1 cellular context compared by ENCODE assay signal in genomic region chr3:180881065-180881801, GRCh38.
TF ChIP-seq lines count a peak whose summit lies in the region.

No MANE protein-coding gene starts in this region.

TF ChIP-seq in K562, 482 proteins besides CTCF, POLR2A, EP300 and RAD21 (continued from another document and continues in another):
- TF ChIP-seq, protein P1, sequence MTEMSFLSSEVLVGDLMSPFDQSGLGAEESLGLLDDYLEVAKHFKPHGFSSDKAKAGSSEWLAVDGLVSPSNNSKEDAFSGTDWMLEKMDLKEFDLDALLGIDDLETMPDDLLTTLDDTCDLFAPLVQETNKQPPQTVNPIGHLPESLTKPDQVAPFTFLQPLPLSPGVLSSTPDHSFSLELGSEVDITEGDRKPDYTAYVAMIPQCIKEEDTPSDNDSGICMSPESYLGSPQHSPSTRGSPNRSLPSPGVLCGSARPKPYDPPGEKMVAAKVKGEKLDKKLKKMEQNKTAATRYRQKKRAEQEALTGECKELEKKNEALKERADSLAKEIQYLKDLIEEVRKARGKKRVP (CRISPR knock-in tag; IDR thresholded peaks at IDR 0.05): no peak
- no peak for TF ChIP-seq ZNF778 (CRISPR knock-in tag; IDR thresholded peaks at IDR 0.05)
- no peak for TF ChIP-seq KAT2B (IDR thresholded peaks at IDR 0.05; ENCODE audit: low read depth, low read length)
- TF ChIP-seq PURB (CRISPR knock-in tag; IDR thresholded peaks at IDR 0.05; ENCODE audit: low read depth): no peak
- TF ChIP-seq ZNF444 (CRISPR knock-in tag; IDR thresholded peaks at IDR 0.05): no peak
- TF ChIP-seq SMC3 (conservative IDR thresholded peaks at IDR 0.05; ENCODE audit: insufficient read depth, low read depth, low read length): no peak
- TF ChIP-seq CHD1 (IDR thresholded peaks at IDR 0.05; ENCODE audit: low read length): no peak
- TF ChIP-seq SAFB (IDR thresholded peaks at IDR 0.05; ENCODE audit: borderline replicate concordance, low read depth, low read length): no peak
- TF ChIP-seq, protein P2, sequence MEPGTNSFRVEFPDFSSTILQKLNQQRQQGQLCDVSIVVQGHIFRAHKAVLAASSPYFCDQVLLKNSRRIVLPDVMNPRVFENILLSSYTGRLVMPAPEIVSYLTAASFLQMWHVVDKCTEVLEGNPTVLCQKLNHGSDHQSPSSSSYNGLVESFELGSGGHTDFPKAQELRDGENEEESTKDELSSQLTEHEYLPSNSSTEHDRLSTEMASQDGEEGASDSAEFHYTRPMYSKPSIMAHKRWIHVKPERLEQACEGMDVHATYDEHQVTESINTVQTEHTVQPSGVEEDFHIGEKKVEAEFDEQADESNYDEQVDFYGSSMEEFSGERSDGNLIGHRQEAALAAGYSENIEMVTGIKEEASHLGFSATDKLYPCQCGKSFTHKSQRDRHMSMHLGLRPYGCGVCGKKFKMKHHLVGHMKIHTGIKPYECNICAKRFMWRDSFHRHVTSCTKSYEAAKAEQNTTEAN (CRISPR knock-in tag; IDR thresholded peaks at IDR 0.05): no peak
- no peak for TF ChIP-seq TAF7 (tag; IDR thresholded peaks at IDR 0.05)
- no peak for TF ChIP-seq NR2C2 (CRISPR knock-in tag; IDR thresholded peaks at IDR 0.05)
- no peak for TF ChIP-seq NR2C2 (tag; IDR thresholded peaks at IDR 0.05)
- no peak for TF ChIP-seq CBFA2T2 (conservative IDR thresholded peaks at IDR 0.05)
- no peak for TF ChIP-seq KLF16 (IDR thresholded peaks at IDR 0.05)
- no peak for TF ChIP-seq TGIF2 (CRISPR knock-in tag; IDR thresholded peaks at IDR 0.05)
- TF ChIP-seq POLR2AphosphoS2 (IDR thresholded peaks at IDR 0.05; ENCODE audit: low read length): no peak
- peak; percentile 51; the same call in 1 of the 2 replicates for TF ChIP-seq CREM (IDR thresholded peaks at IDR 0.05; ENCODE audit: low read depth)
- TF ChIP-seq TEAD1 (CRISPR knock-in tag; IDR thresholded peaks at IDR 0.05): no peak
- no peak for TF ChIP-seq MCM2 (IDR thresholded peaks at IDR 0.05; ENCODE audit: low read depth)
- no peak for TF ChIP-seq RB1 (IDR thresholded peaks at IDR 0.05; ENCODE audit: low read depth)
- no peak for TF ChIP-seq TRIM25 (IDR thresholded peaks at IDR 0.05; ENCODE audit: borderline replicate concordance)
- no peak for TF ChIP-seq ETV5 (CRISPR knock-in tag; IDR thresholded peaks at IDR 0.05; ENCODE audit: low read depth)
- TF ChIP-seq, protein P3, sequence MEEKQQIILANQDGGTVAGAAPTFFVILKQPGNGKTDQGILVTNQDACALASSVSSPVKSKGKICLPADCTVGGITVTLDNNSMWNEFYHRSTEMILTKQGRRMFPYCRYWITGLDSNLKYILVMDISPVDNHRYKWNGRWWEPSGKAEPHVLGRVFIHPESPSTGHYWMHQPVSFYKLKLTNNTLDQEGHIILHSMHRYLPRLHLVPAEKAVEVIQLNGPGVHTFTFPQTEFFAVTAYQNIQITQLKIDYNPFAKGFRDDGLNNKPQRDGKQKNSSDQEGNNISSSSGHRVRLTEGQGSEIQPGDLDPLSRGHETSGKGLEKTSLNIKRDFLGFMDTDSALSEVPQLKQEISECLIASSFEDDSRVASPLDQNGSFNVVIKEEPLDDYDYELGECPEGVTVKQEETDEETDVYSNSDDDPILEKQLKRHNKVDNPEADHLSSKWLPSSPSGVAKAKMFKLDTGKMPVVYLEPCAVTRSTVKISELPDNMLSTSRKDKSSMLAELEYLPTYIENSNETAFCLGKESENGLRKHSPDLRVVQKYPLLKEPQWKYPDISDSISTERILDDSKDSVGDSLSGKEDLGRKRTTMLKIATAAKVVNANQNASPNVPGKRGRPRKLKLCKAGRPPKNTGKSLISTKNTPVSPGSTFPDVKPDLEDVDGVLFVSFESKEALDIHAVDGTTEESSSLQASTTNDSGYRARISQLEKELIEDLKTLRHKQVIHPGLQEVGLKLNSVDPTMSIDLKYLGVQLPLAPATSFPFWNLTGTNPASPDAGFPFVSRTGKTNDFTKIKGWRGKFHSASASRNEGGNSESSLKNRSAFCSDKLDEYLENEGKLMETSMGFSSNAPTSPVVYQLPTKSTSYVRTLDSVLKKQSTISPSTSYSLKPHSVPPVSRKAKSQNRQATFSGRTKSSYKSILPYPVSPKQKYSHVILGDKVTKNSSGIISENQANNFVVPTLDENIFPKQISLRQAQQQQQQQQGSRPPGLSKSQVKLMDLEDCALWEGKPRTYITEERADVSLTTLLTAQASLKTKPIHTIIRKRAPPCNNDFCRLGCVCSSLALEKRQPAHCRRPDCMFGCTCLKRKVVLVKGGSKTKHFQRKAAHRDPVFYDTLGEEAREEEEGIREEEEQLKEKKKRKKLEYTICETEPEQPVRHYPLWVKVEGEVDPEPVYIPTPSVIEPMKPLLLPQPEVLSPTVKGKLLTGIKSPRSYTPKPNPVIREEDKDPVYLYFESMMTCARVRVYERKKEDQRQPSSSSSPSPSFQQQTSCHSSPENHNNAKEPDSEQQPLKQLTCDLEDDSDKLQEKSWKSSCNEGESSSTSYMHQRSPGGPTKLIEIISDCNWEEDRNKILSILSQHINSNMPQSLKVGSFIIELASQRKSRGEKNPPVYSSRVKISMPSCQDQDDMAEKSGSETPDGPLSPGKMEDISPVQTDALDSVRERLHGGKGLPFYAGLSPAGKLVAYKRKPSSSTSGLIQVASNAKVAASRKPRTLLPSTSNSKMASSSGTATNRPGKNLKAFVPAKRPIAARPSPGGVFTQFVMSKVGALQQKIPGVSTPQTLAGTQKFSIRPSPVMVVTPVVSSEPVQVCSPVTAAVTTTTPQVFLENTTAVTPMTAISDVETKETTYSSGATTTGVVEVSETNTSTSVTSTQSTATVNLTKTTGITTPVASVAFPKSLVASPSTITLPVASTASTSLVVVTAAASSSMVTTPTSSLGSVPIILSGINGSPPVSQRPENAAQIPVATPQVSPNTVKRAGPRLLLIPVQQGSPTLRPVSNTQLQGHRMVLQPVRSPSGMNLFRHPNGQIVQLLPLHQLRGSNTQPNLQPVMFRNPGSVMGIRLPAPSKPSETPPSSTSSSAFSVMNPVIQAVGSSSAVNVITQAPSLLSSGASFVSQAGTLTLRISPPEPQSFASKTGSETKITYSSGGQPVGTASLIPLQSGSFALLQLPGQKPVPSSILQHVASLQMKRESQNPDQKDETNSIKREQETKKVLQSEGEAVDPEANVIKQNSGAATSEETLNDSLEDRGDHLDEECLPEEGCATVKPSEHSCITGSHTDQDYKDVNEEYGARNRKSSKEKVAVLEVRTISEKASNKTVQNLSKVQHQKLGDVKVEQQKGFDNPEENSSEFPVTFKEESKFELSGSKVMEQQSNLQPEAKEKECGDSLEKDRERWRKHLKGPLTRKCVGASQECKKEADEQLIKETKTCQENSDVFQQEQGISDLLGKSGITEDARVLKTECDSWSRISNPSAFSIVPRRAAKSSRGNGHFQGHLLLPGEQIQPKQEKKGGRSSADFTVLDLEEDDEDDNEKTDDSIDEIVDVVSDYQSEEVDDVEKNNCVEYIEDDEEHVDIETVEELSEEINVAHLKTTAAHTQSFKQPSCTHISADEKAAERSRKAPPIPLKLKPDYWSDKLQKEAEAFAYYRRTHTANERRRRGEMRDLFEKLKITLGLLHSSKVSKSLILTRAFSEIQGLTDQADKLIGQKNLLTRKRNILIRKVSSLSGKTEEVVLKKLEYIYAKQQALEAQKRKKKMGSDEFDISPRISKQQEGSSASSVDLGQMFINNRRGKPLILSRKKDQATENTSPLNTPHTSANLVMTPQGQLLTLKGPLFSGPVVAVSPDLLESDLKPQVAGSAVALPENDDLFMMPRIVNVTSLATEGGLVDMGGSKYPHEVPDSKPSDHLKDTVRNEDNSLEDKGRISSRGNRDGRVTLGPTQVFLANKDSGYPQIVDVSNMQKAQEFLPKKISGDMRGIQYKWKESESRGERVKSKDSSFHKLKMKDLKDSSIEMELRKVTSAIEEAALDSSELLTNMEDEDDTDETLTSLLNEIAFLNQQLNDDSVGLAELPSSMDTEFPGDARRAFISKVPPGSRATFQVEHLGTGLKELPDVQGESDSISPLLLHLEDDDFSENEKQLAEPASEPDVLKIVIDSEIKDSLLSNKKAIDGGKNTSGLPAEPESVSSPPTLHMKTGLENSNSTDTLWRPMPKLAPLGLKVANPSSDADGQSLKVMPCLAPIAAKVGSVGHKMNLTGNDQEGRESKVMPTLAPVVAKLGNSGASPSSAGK (IDR thresholded peaks at IDR 0.05): peak; percentile 53
- no peak for TF ChIP-seq NFIX (CRISPR knock-in tag; IDR thresholded peaks at IDR 0.05; ENCODE audit: low read depth)
- no peak for TF ChIP-seq ZNF561 (CRISPR knock-in tag; conservative IDR thresholded peaks at IDR 0.05)
- TF ChIP-seq SMARCA5 (IDR thresholded peaks at IDR 0.05): no peak
- no peak for TF ChIP-seq MXI1 (IDR thresholded peaks at IDR 0.05; ENCODE audit: low read depth, low read length)
- TF ChIP-seq, protein P4, sequence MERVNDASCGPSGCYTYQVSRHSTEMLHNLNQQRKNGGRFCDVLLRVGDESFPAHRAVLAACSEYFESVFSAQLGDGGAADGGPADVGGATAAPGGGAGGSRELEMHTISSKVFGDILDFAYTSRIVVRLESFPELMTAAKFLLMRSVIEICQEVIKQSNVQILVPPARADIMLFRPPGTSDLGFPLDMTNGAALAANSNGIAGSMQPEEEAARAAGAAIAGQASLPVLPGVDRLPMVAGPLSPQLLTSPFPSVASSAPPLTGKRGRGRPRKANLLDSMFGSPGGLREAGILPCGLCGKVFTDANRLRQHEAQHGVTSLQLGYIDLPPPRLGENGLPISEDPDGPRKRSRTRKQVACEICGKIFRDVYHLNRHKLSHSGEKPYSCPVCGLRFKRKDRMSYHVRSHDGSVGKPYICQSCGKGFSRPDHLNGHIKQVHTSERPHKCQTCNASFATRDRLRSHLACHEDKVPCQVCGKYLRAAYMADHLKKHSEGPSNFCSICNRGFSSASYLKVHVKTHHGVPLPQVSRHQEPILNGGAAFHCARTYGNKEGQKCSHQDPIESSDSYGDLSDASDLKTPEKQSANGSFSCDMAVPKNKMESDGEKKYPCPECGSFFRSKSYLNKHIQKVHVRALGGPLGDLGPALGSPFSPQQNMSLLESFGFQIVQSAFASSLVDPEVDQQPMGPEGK (CRISPR knock-in tag; IDR thresholded peaks at IDR 0.05; ENCODE audit: borderline replicate concordance): no peak
- no peak for TF ChIP-seq ZNF551 (CRISPR knock-in tag; IDR thresholded peaks at IDR 0.05)
- TF ChIP-seq, protein P5, sequence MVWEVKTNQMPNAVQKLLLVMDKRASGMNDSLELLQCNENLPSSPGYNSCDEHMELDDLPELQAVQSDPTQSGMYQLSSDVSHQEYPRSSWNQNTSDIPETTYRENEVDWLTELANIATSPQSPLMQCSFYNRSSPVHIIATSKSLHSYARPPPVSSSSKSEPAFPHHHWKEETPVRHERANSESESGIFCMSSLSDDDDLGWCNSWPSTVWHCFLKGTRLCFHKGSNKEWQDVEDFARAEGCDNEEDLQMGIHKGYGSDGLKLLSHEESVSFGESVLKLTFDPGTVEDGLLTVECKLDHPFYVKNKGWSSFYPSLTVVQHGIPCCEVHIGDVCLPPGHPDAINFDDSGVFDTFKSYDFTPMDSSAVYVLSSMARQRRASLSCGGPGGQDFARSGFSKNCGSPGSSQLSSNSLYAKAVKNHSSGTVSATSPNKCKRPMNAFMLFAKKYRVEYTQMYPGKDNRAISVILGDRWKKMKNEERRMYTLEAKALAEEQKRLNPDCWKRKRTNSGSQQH (CRISPR knock-in tag; IDR thresholded peaks at IDR 0.05): no peak
- TF ChIP-seq RUNX1 (IDR thresholded peaks at IDR 0.05; ENCODE audit: low read depth): no peak
- no peak for TF ChIP-seq AFF4 (CRISPR knock-in tag; IDR thresholded peaks at IDR 0.05)
- TF ChIP-seq HDAC3 (IDR thresholded peaks at IDR 0.05; ENCODE audit: borderline replicate concordance, partially characterized antibody): no peak
- no peak for TF ChIP-seq CEBPG (CRISPR knock-in tag; IDR thresholded peaks at IDR 0.05)
- TF ChIP-seq CEBPG (tag; conservative IDR thresholded peaks at IDR 0.05 in 1 of 2, IDR thresholded peaks at IDR 0.05 in 1 of 2): no peak
- TF ChIP-seq NCOA4 (IDR thresholded peaks at IDR 0.05; ENCODE audit: partially characterized antibody): no peak
- TF ChIP-seq, protein P6, sequence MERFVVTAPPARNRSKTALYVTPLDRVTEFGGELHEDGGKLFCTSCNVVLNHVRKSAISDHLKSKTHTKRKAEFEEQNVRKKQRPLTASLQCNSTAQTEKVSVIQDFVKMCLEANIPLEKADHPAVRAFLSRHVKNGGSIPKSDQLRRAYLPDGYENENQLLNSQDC (CRISPR knock-in tag; IDR thresholded peaks at IDR 0.05): no peak
- TF ChIP-seq DNMT1 (IDR thresholded peaks at IDR 0.05): no peak
